Comparison of ENCODE assay signal across 2 cellular contexts in genomic region chr4:114417214-114417613, GRCh38.
TF ChIP-seq lines count a peak whose summit lies in the region.

No MANE protein-coding gene starts in this region.

TF ChIP-seq in HCT116, 20 proteins besides CTCF, POLR2A, EP300 and RAD21:
- TF ChIP-seq ATF3 (IDR thresholded peaks at IDR 0.05) (no peak), EGR1 (IDR thresholded peaks at IDR 0.05; ENCODE audit: low read depth) (no peak), EZH2 (IDR thresholded peaks at IDR 0.05) (no peak), JUND (IDR thresholded peaks at IDR 0.05) (no peak), POLR2AphosphoS5 (IDR thresholded peaks at IDR 0.05; ENCODE audit: low read depth, low read length) (no peak), ZNF274 (IDR thresholded peaks at IDR 0.05; ENCODE audit: low read depth, low read length) (no peak), YY1 (IDR thresholded peaks at IDR 0.05; ENCODE audit: extremely low read depth, insufficient replicate concordance, low read depth, low read length) (no peak), TCF7L2 (IDR thresholded peaks at IDR 0.05; ENCODE audit: borderline replicate concordance, extremely low read depth, insufficient read depth, insufficient read length) (no peak), SP1 (IDR thresholded peaks at IDR 0.05; ENCODE audit: low read depth) (no peak), SIN3A (IDR thresholded peaks at IDR 0.05; ENCODE audit: low read depth) (no peak), CEBPB (IDR thresholded peaks at IDR 0.05; ENCODE audit: low read depth) (no peak), FOSL1 (IDR thresholded peaks at IDR 0.05; ENCODE audit: low read depth) (no peak), CBX3 (IDR thresholded peaks at IDR 0.05; ENCODE audit: low read depth) (no peak)

TF ChIP-seq in GM12878, 131 proteins besides CTCF, POLR2A, EP300 and RAD21 (continued from another document):
- TF ChIP-seq IRF3 (IDR thresholded peaks at IDR 0.05) = no peak
- TF ChIP-seq NR2C1 (IDR thresholded peaks at IDR 0.05) = no peak
